ENCODE assay signal across 8 cellular contexts in the genomic region with DNA sequence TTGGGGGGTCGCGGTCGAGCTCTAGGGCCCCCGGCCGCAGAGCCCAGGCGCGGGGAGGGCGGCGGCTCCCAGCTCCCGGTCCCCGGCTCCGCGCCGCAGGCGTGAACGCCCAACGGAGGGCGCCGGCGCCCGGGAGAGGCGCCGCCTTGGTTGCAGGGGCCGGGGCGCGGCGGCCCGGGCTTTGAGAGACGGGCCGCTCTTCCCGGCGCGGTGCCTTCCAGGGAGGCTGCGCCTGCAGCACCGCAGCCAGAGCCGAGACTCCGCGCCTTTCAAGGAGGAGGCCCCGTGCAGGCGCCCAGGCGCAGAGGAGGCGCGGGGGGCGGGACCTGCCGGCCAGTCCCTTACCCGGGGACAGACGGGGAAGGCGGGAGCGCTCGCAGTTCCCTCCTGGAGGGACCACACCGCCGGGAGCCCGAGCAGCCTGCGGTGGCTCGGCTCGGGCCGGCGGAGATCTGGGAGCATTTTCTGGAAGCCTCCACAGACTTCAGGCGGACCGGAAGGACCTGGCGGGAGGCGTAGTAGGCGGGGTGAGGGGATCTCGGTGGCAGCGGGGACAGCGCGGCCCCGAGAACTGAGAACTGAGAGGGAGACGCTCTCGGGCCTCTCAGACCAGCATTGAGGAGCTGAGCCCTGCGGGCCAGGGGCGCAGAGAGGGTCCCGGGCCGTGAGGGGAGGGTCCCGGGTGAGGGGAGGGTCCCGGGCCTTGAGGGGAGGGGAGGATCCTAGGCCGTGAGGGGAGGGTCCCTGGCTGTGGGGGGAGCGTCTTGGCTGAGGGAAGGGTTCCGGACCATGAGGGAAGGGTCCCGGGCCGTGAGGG. TPM values are rescaled to one million over a fixed set of nuclear protein-coding genes. Genes with fewer than 3 reads are reported as not detected.
A peak's percentile ranks its signal among the peaks of the same experiment; 100 is the strongest.
DNase-seq lines count a peak whose midpoint lies in the region; ATAC-seq and TF ChIP-seq lines count a peak whose summit lies in the region.

No MANE protein-coding gene starts in this region.

- 1 to 2% methylated on average over 55 to 75 of the region's 81 CpGs for WGBS in mesodermal cell (ENCODE audit: insufficient coverage in 2 of 2), 2 experiments

- intact Hi-C loops in CD4-positive, alpha-beta memory T cell (cut with micrococcal nuclease), result loop anchor here (5.0 kb wide), 1 partner anchor 354 kb away; a partner anchor contains a TSS

- H3K9me3 ChIP-seq in CD4-positive, alpha-beta memory T cell (ENCODE audit: control insufficient read depth in 1 of 2, low read length in 2 of 2), result no peaks in the 10 kb centered on the region
- no peaks in the 10 kb centered on the region for H3K9me3 ChIP-seq in WERI-Rb-1 (ENCODE audit: severe bottlenecking)
- H3K9me3 ChIP-seq in mesodermal cell (ENCODE audit: control insufficient read depth, low read length), result no peaks in the 10 kb centered on the region
- H3K9me3 ChIP-seq in subcutaneous abdominal adipose tissue (ENCODE audit: control insufficient read depth in 5 of 5, low read length in 5 of 5), result no peaks in the 10 kb centered on the region

- H3K4me1 ChIP-seq in CD4-positive, alpha-beta memory T cell (ENCODE audit: insufficient read depth, low read length), result peaks cover 13% of the 10 kb centered on the region
- H3K4me1 ChIP-seq in mesodermal cell (ENCODE audit: control insufficient read depth, insufficient read depth, low read length, poor library complexity, severe bottlenecking) (peaks cover 3% of the 10 kb centered on the region), subcutaneous abdominal adipose tissue (ENCODE audit: control insufficient read depth in 5 of 5, insufficient read depth in 5 of 5, low read length in 5 of 5) (peaks cover 3 to 16% (median 13%) of the 10 kb centered on the region in 5 donors)

- peak overlapping the region in 1 of 2 donors; percentile 53 for H3K4me3 ChIP-seq in CD4-positive, alpha-beta memory T cell (ENCODE audit: low read length in 2 of 2)
- H3K4me3 ChIP-seq in WERI-Rb-1 (ENCODE audit: low read depth, low read length) (peak overlapping the region; percentile 66), mesodermal cell (ENCODE audit: extremely low read depth, insufficient read depth, low read length, poor library complexity, severe bottlenecking) (peak overlapping the region; percentile 40), subcutaneous abdominal adipose tissue (ENCODE audit: low read depth in 1 of 5, low read length in 5 of 5) (peak overlapping the region in 4 of 5 donors; percentile 56 to 68 (median 64))

- peak overlapping the region in 4 of 5 donors; percentile 12 to 76 (median 56) for H3K9ac ChIP-seq in subcutaneous abdominal adipose tissue (ENCODE audit: low read length in 5 of 5)

- DNase-seq in CD4-positive, alpha-beta memory T cell, result peak in 4 of 5 donors; percentile 4 to 30 (median 10)
- DNase-seq in HPDE6-E6E7 (ENCODE audit: extremely low spot score), result peak; percentile 11
- DNase-seq in WERI-Rb-1, result peak; percentile 83
- DNase-seq in effector memory CD8-positive, alpha-beta T cell, result peak in 1 of 3 experiments; percentile 21
- DNase-seq in COLO829 (ENCODE audit: low spot score), result no peak

- H3K27me3 Mint-ChIP-seq in CD4-positive, alpha-beta memory T cell, result peaks cover 3 to 25% of the 10 kb centered on the region in 2 donors
- H3K27me3 Mint-ChIP-seq in effector memory CD8-positive, alpha-beta T cell, result peaks cover 25 to 72% of the 10 kb centered on the region in 2 donors

- H3K27me3 ChIP-seq in CD4-positive, alpha-beta memory T cell (ENCODE audit: insufficient read depth, low read length), result no peaks in the 10 kb centered on the region
- no peaks in the 10 kb centered on the region for H3K27me3 ChIP-seq in WERI-Rb-1 (ENCODE audit: insufficient read depth, low read depth, severe bottlenecking)
- peaks cover 2 to 11% (median 6%) of the 10 kb centered on the region in 5 donors for H3K27me3 ChIP-seq in subcutaneous abdominal adipose tissue (ENCODE audit: control insufficient read depth in 5 of 5, insufficient read depth in 4 of 5, low read length in 5 of 5)

- TF ChIP-seq CTCF in WERI-Rb-1 (IDR thresholded peaks at IDR 0.05; ENCODE audit: low read depth, low read length), result no peak

- POLR2A ChIA-PET in CD4-positive, alpha-beta memory T cell (lab: Charles Lee; ENCODE audit: partially characterized antibody), result interaction anchor here (1.0 to 1.5 kb wide), 6 partner anchors 22 to 451 kb away, joined by 3 to 7 read pairs (median 4); a partner anchor contains a TSS

- H3K27ac Mint-ChIP-seq in CD4-positive, alpha-beta memory T cell, result no peak overlapping the region
- no peak overlapping the region for H3K27ac Mint-ChIP-seq in effector memory CD8-positive, alpha-beta T cell

- peaks cover 0 to 1% of the 10 kb centered on the region in 2 donors for H3K36me3 Mint-ChIP-seq in CD4-positive, alpha-beta memory T cell
- no peaks in the 10 kb centered on the region for H3K36me3 Mint-ChIP-seq in effector memory CD8-positive, alpha-beta T cell (ENCODE audit: insufficient read depth)

- peaks cover 2 to 11% (median 5%) of the 10 kb centered on the region in 4 donors for H3K4me1 Mint-ChIP-seq in CD4-positive, alpha-beta memory T cell
- H3K4me1 Mint-ChIP-seq in effector memory CD8-positive, alpha-beta T cell (ENCODE audit: low read depth in 2 of 2), result peaks cover 7% of the 10 kb centered on the region in 2 donors

- no peaks in the 10 kb centered on the region for H3K36me3 ChIP-seq in CD4-positive, alpha-beta memory T cell (ENCODE audit: insufficient read depth, low read length)
- H3K36me3 ChIP-seq in WERI-Rb-1, result no peaks in the 10 kb centered on the region
- no peaks in the 10 kb centered on the region for H3K36me3 ChIP-seq in mesodermal cell (ENCODE audit: control insufficient read depth, insufficient read depth, low read length)
- no peaks in the 10 kb centered on the region for H3K36me3 ChIP-seq in subcutaneous abdominal adipose tissue (ENCODE audit: control insufficient read depth in 5 of 5, insufficient read depth in 5 of 5, low read length in 5 of 5)

- H3K4me3 Mint-ChIP-seq in CD4-positive, alpha-beta memory T cell, result peak overlapping the region; percentile 59 to 76 (median 66)
- peak overlapping the region; percentile 66 to 82 for H3K4me3 Mint-ChIP-seq in effector memory CD8-positive, alpha-beta T cell

- ATAC-seq in GM19452 (IDR thresholded peaks at IDR 0.05; ENCODE audit: unreplicated experiment), result peak; percentile 40
- ATAC-seq in effector memory CD8-positive, alpha-beta T cell (replicated peaks), result peak; percentile 28

- no peaks in the 10 kb centered on the region for H3K9me3 Mint-ChIP-seq in CD4-positive, alpha-beta memory T cell
- no peaks in the 10 kb centered on the region for H3K9me3 Mint-ChIP-seq in effector memory CD8-positive, alpha-beta T cell

- CTCF ChIA-PET in CD4-positive, alpha-beta memory T cell (lab: Charles Lee; ENCODE audit: partially characterized antibody), result interaction anchor here (0.7 to 1.9 kb wide), 18 partner anchors 9 to 455 kb away, joined by 3 to 30 read pairs (median 4); a partner anchor contains a TSS

- no peak overlapping the region for H3K27ac ChIP-seq in CD4-positive, alpha-beta memory T cell (ENCODE audit: low read depth, low read length)
- peak overlapping the region; percentile 73 for H3K27ac ChIP-seq in WERI-Rb-1
- no peak overlapping the region for H3K27ac ChIP-seq in mesodermal cell (ENCODE audit: low read depth, low read length, severe bottlenecking)
- peak overlapping the region; percentile 16 for H3K27ac ChIP-seq in subcutaneous abdominal adipose tissue (ENCODE audit: low read depth, low read length)

RNA-seq across cellular contexts. Expression of a gene that starts 25.5 kb away (rescaled TPM):
- 10 to 100 TPM; 17.5 to 18.9 TPM for total RNA-seq in CD4-positive, alpha-beta memory T cell
- 1 to 10 TPM in 1 of 2 donors, under 1 TPM in 1; 0.15 to 3.4 TPM for polyA plus RNA-seq in CD4-positive, alpha-beta memory T cell
- 6.9 TPM for polyA plus RNA-seq in mesodermal cell (2013, experiment 1 of 2)
- polyA plus RNA-seq in mesodermal cell (2013, experiment 2 of 2), result 5.9 TPM

Comparison
In these comparisons a context has a peak if more than half of its experiments do, and no peak if none do; other contexts are left out.
1. H3K27ac ChIP-seq: peak in WERI-Rb-1 (single experiment) and subcutaneous abdominal adipose tissue (single experiment); none in CD4-positive, alpha-beta memory T cell (single experiment) and mesodermal cell (single experiment).